In genomic region chr7:130205084-130205947, GRCh38 we compare ENCODE assay signal across 8 cellular contexts.
DNase-seq lines count a peak whose midpoint lies in the region; ATAC-seq and TF ChIP-seq lines count a peak whose summit lies in the region.

Gene TMEM209, minus strand, starts transcription at chr7:130205406. Its CDS starts 31 bp downstream, at chr7:130205375.

- TF ChIP-seq CTCF in MM.1S (IDR thresholded peaks at IDR 0.05; ENCODE audit: low read length), result no peak
- TF ChIP-seq CTCF in nephron progenitor cell (IDR thresholded peaks at IDR 0.05), result no peak

- in situ Hi-C loops in HAP-1 (cut with MboI; ENCODE audit: low sequenced_read_pairs), result no loop called here

- no peaks in the 10 kb centered on the region for H3K27me3 Mint-ChIP-seq in nephron progenitor cell (ENCODE audit: low read depth, poor library complexity)
- H3K27me3 Mint-ChIP-seq in stimulated activated naive CD8-positive, alpha-beta T cell treated with anti-CD3 and anti-CD28 coated beads, Interleukin-15, amount 100 ng/mL, for 72 hours, result no peaks in the 10 kb centered on the region

- H3K4me2 ChIP-seq in MM.1S (ENCODE audit: low read depth, low read length), result peak within 1 kb of the TSS; percentile 78

- peak within 1 kb of the TSS; percentile 95 for H3K4me3 Mint-ChIP-seq in nephron progenitor cell
- H3K4me3 Mint-ChIP-seq in stimulated activated naive CD8-positive, alpha-beta T cell treated with anti-CD3 and anti-CD28 coated beads, Interleukin-15, amount 100 ng/mL, for 72 hours, result peak within 1 kb of the TSS; percentile 100

- H2AFZ ChIP-seq in MM.1S (ENCODE audit: low read length), result peak within 1 kb of the TSS; percentile 94

- H3K4me1 Mint-ChIP-seq in nephron progenitor cell, result peaks cover 49% of the 10 kb centered on the region
- peaks cover 34% of the 10 kb centered on the region for H3K4me1 Mint-ChIP-seq in stimulated activated naive CD8-positive, alpha-beta T cell treated with anti-CD3 and anti-CD28 coated beads, Interleukin-15, amount 100 ng/mL, for 72 hours

- H3K27me3 ChIP-seq in HAP-1 (ENCODE audit: low read depth) (no peaks in the 10 kb centered on the region), MM.1S (replicated peaks; ENCODE audit: insufficient read depth, low read length) (no peaks in the 10 kb centered on the region)

- H4K20me1 ChIP-seq in MM.1S (ENCODE audit: insufficient read depth, low read length), result no peaks in the 10 kb centered on the region

- peak within 1 kb of the TSS; percentile 99 for H3K27ac Mint-ChIP-seq in nephron progenitor cell
- H3K27ac Mint-ChIP-seq in stimulated activated naive CD8-positive, alpha-beta T cell treated with anti-CD3 and anti-CD28 coated beads, Interleukin-15, amount 100 ng/mL, for 72 hours, result peak within 1 kb of the TSS; percentile 100

- peaks cover 34% of the 10 kb centered on the region for H3K79me2 ChIP-seq in MM.1S (ENCODE audit: low read length)

- H3K4me1 ChIP-seq in ES-I3 (ENCODE audit: insufficient read depth, low read length) (no peaks in the 10 kb centered on the region), HAP-1 (peaks cover 8% of the 10 kb centered on the region), MM.1S (ENCODE audit: low read length) (no peaks in the 10 kb centered on the region)

- H3K27ac ChIP-seq in MM.1S (ENCODE audit: low read length), result peak within 1 kb of the TSS; percentile 65

- H3F3A ChIP-seq in MM.1S (ENCODE audit: insufficient read depth, low read length), result no peaks in the 10 kb centered on the region

- H3K9me3 Mint-ChIP-seq in nephron progenitor cell, result no peaks in the 10 kb centered on the region
- H3K9me3 Mint-ChIP-seq in stimulated activated naive CD8-positive, alpha-beta T cell treated with anti-CD3 and anti-CD28 coated beads, Interleukin-15, amount 100 ng/mL, for 72 hours, result no peaks in the 10 kb centered on the region

- H3K36me3 Mint-ChIP-seq in nephron progenitor cell (ENCODE audit: low read depth), result peaks cover 33% of the 10 kb centered on the region

- DNase-seq in HAP-1 (ENCODE audit: low spot score in 2 of 2), result peak; percentile 98 to 99
- DNase-seq in MM.1S, result peak; percentile 100
- DNase-seq in SIG-M5 (lab: John Stamatoyannopoulos, UW), result peak; percentile 77
- peak; percentile 73 for DNase-seq in activated gamma-delta T cell (lab: John Stamatoyannopoulos, UW)
- DNase-seq in fibroblast of the conjunctiva (ENCODE audit: low read depth), result peak; percentile 96
- DNase-seq in nephron progenitor cell, result peak; percentile 96
- peak; percentile 92 to 96 for DNase-seq in stimulated activated naive CD8-positive, alpha-beta T cell treated with anti-CD3 and anti-CD28 coated beads, Interleukin-15, amount 100 ng/mL, for 72 hours

- H3K9me3 ChIP-seq in ES-I3 (ENCODE audit: control insufficient read depth, insufficient read depth, low read length), result no peaks in the 10 kb centered on the region
- H3K9me3 ChIP-seq in HAP-1, result no peaks in the 10 kb centered on the region
- H3K9me3 ChIP-seq in MM.1S (replicated peaks; ENCODE audit: insufficient read depth, low read length), result no peaks in the 10 kb centered on the region

- H3K9me2 ChIP-seq in MM.1S (replicated peaks; ENCODE audit: insufficient read depth, low read length), result no peaks in the 10 kb centered on the region

- peak; percentile 99 for ATAC-seq in stimulated activated naive CD8-positive, alpha-beta T cell treated with anti-CD3 and anti-CD28 coated beads, Interleukin-15, amount 100 ng/mL, for 72 hours

- H3K36me3 ChIP-seq in ES-I3 (ENCODE audit: insufficient read depth, low read length) (peaks cover 10% of the 10 kb centered on the region), HAP-1 (replicated peaks) (peaks cover 32% of the 10 kb centered on the region), MM.1S (replicated peaks; ENCODE audit: insufficient read depth, low read length) (peaks cover 26% of the 10 kb centered on the region)

- H3K4me3 ChIP-seq in HAP-1 (peak within 1 kb of the TSS; percentile 91), MM.1S (ENCODE audit: low read length) (peak within 1 kb of the TSS; percentile 89)

- peak within 1 kb of the TSS; percentile 79 for H3K9ac ChIP-seq in ES-I3 (ENCODE audit: low read depth, low read length)
- H3K9ac ChIP-seq in MM.1S (ENCODE audit: low read length), result peak within 1 kb of the TSS; percentile 93

Comparison
In these comparisons a context has a peak if more than half of its experiments do, and no peak if none do; other contexts are left out.
1. Peak in every context shown above with its lines: DNase-seq, ATAC-seq, H3K4me3 ChIP-seq and H3K27ac ChIP-seq.